Comparison of ENCODE assay signal across 1 cellular context in the genomic region with DNA sequence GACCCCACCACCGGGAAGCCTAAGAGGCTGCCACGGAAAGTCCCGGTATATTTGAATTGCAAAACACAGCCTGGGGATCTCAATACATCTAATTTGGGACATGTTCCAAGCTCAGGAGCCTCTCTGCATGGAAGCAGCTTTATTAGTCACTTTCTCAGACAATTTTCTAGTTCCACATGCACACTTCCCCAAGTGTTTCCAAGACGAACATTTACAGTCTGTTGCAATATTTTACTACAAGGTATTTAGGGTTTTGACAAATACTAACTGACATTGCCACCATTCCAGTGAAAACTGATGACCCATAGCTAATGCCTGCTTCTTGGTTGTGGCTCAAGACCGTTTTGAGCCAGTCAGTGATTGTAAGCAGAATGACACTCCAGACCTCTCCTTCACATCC.
TF ChIP-seq lines count a peak whose summit lies in the region.

No MANE protein-coding gene starts in this region.

TF ChIP-seq in GM23338, 12 proteins besides CTCF, POLR2A, EP300 and RAD21 (continued from another document):
- TF ChIP-seq, protein P1, sequence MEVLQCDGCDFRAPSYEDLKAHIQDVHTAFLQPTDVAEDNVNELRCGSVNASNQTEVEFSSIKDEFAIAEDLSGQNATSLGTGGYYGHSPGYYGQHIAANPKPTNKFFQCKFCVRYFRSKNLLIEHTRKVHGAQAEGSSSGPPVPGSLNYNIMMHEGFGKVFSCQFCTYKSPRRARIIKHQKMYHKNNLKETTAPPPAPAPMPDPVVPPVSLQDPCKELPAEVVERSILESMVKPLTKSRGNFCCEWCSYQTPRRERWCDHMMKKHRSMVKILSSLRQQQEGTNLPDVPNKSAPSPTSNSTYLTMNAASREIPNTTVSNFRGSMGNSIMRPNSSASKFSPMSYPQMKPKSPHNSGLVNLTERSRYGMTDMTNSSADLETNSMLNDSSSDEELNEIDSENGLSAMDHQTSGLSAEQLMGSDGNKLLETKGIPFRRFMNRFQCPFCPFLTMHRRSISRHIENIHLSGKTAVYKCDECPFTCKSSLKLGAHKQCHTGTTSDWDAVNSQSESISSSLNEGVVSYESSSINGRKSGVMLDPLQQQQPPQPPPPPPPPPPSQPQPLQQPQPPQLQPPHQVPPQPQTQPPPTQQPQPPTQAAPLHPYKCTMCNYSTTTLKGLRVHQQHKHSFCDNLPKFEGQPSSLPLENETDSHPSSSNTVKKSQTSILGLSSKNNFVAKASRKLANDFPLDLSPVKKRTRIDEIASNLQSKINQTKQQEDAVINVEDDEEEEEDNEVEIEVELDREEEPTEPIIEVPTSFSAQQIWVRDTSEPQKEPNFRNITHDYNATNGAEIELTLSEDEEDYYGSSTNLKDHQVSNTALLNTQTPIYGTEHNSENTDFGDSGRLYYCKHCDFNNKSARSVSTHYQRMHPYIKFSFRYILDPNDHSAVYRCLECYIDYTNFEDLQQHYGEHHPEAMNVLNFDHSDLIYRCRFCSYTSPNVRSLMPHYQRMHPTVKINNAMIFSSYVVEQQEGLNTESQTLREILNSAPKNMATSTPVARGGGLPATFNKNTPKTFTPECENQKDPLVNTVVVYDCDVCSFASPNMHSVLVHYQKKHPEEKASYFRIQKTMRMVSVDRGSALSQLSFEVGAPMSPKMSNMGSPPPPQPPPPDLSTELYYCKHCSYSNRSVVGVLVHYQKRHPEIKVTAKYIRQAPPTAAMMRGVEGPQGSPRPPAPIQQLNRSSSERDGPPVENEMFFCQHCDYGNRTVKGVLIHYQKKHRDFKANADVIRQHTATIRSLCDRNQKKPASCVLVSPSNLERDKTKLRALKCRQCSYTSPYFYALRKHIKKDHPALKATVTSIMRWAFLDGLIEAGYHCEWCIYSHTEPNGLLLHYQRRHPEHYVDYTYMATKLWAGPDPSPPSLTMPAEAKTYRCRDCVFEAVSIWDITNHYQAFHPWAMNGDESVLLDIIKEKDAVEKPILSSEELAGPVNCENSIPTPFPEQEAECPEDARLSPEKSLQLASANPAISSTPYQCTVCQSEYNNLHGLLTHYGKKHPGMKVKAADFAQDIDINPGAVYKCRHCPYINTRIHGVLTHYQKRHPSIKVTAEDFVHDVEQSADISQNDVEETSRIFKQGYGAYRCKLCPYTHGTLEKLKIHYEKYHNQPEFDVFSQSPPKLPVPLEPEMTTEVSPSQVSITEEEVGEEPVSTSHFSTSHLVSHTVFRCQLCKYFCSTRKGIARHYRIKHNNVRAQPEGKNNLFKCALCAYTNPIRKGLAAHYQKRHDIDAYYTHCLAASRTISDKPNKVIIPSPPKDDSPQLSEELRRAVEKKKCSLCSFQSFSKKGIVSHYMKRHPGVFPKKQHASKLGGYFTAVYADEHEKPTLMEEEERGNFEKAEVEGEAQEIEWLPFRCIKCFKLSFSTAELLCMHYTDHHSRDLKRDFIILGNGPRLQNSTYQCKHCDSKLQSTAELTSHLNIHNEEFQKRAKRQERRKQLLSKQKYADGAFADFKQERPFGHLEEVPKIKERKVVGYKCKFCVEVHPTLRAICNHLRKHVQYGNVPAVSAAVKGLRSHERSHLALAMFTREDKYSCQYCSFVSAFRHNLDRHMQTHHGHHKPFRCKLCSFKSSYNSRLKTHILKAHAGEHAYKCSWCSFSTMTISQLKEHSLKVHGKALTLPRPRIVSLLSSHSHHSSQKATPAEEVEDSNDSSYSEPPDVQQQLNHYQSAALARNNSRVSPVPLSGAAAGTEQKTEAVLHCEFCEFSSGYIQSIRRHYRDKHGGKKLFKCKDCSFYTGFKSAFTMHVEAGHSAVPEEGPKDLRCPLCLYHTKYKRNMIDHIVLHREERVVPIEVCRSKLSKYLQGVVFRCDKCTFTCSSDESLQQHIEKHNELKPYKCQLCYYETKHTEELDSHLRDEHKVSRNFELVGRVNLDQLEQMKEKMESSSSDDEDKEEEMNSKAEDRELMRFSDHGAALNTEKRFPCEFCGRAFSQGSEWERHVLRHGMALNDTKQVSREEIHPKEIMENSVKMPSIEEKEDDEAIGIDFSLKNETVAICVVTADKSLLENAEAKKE (CRISPR knock-in tag; IDR thresholded peaks at IDR 0.05) = no peak
- no peak for TF ChIP-seq EZH2phosphoT487 (IDR thresholded peaks at IDR 0.05; ENCODE audit: unreplicated experiment)
- TF ChIP-seq ZNF331 (CRISPR knock-in tag; IDR thresholded peaks at IDR 0.05; ENCODE audit: low read depth) = no peak
- no peak for TF ChIP-seq EZH2 (IDR thresholded peaks at IDR 0.05; ENCODE audit: low read depth, unreplicated experiment)
